Comparison of ENCODE assay signal across 1 cellular context in the genomic region with DNA sequence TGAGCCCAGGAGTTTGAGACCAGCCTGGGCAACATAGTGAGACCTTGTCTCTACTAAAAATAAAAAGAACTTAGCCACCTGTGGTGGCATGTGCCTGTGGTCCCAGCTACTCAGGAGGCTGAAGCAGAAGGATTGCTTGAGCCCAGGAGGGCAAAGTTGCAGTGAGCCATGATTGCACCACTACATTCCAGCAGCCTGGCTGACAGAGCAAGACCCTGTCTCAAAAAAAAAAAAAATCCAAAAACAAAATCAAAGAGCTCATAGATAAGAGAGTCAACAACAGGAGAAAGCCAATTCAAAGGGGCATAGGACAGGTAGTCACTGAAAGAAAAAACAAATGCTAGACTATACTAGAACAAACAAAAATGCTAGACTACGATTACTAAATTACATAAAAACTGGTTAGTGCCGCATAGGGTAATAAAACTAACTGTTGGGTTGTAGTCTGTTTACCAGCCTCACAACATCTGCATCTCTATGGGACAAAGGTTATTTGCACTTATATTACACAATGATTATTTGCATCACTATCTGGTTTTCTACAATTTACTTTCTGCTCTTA.
A peak's percentile ranks its signal among the peaks of the same experiment; 100 is the strongest.
TF ChIP-seq lines count a peak whose summit lies in the region.

No MANE protein-coding gene starts in this region.

TF ChIP-seq in HepG2, 621 proteins besides CTCF, POLR2A, EP300 and RAD21 (continued from another document and continues in another):
- TF ChIP-seq, protein P1, sequence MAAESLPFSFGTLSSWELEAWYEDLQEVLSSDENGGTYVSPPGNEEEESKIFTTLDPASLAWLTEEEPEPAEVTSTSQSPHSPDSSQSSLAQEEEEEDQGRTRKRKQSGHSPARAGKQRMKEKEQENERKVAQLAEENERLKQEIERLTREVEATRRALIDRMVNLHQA (CRISPR knock-in tag; IDR thresholded peaks at IDR 0.05) = no peak; the same call in 1 of the 2 replicates
- TF ChIP-seq ZNF567 (CRISPR knock-in tag; IDR thresholded peaks at IDR 0.05; ENCODE audit: borderline replicate concordance) (no peak), ZNF773 (CRISPR knock-in tag; IDR thresholded peaks at IDR 0.05; ENCODE audit: borderline replicate concordance) (no peak), ZNF614 (CRISPR knock-in tag; IDR thresholded peaks at IDR 0.05; ENCODE audit: borderline replicate concordance) (peak; percentile 80; the same call in 1 of the 2 replicates), MLLT10 (CRISPR knock-in tag; IDR thresholded peaks at IDR 0.05) (no peak), NAIF1 (CRISPR knock-in tag; IDR thresholded peaks at IDR 0.05; ENCODE audit: borderline replicate concordance) (peak; percentile 74; the same call in 1 of the 2 replicates), CHCHD3 (CRISPR knock-in tag; IDR thresholded peaks at IDR 0.05) (no peak), ZNF260 (CRISPR knock-in tag; IDR thresholded peaks at IDR 0.05; ENCODE audit: borderline replicate concordance, low read depth) (no peak), SAP130 (CRISPR knock-in tag; IDR thresholded peaks at IDR 0.05; ENCODE audit: low read depth) (no peak; the same call in 1 of the 2 replicates), SUZ12 (IDR thresholded peaks at IDR 0.05; ENCODE audit: low read depth, low read length) (no peak), GTF3A (CRISPR knock-in tag; conservative IDR thresholded peaks at IDR 0.05) (no peak), SIN3A (IDR thresholded peaks at IDR 0.05; ENCODE audit: borderline replicate concordance, low read depth, low read length) (no peak), TAF15 (IDR thresholded peaks at IDR 0.05; ENCODE audit: low read depth, low read length, poor library complexity, severe bottlenecking) (no peak), CCDC6 (CRISPR knock-in tag; IDR thresholded peaks at IDR 0.05) (peak; percentile 74; the same call in 1 of the 2 replicates), ZNF788 (CRISPR knock-in tag; IDR thresholded peaks at IDR 0.05; ENCODE audit: borderline replicate concordance) (peak; percentile 59; the same call in 1 of the 2 replicates), CENPX (CRISPR knock-in tag; IDR thresholded peaks at IDR 0.05) (no peak), MTA1 (CRISPR knock-in tag; IDR thresholded peaks at IDR 0.05; ENCODE audit: borderline replicate concordance) (peak; percentile 47; the same call in 1 of the 2 replicates), MIXL1 (CRISPR knock-in tag; IDR thresholded peaks at IDR 0.05) (peak; percentile 73; the same call in 1 of the 2 replicates), TGIF2 (CRISPR knock-in tag; IDR thresholded peaks at IDR 0.05) (no peak; the same call in 1 of the 2 replicates), IRX3 (CRISPR knock-in tag; IDR thresholded peaks at IDR 0.05; ENCODE audit: borderline replicate concordance, low read depth) (no peak), RFX5 (IDR thresholded peaks at IDR 0.05; ENCODE audit: low read depth, low read length) (no peak), ZNF547 (CRISPR knock-in tag; IDR thresholded peaks at IDR 0.05) (no peak), ZNF839 (CRISPR knock-in tag; IDR thresholded peaks at IDR 0.05; ENCODE audit: borderline replicate concordance) (no peak), SKI (IDR thresholded peaks at IDR 0.05; ENCODE audit: partially characterized antibody) (peak; percentile 89)
- TF ChIP-seq, protein P2, sequence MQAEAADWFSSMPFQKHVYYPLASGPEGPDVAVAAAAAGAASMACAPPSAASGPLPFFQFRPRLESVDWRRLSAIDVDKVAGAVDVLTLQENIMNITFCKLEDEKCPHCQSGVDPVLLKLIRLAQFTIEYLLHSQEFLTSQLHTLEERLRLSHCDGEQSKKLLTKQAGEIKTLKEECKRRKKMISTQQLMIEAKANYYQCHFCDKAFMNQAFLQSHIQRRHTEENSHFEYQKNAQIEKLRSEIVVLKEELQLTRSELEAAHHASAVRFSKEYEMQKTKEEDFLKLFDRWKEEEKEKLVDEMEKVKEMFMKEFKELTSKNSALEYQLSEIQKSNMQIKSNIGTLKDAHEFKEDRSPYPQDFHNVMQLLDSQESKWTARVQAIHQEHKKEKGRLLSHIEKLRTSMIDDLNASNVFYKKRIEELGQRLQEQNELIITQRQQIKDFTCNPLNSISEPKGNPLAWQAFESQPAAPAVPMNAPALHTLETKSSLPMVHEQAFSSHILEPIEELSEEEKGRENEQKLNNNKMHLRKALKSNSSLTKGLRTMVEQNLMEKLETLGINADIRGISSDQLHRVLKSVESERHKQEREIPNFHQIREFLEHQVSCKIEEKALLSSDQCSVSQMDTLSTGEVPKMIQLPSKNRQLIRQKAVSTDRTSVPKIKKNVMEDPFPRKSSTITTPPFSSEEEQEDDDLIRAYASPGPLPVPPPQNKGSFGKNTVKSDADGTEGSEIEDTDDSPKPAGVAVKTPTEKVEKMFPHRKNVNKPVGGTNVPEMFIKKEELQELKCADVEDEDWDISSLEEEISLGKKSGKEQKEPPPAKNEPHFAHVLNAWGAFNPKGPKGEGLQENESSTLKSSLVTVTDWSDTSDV (CRISPR knock-in tag; IDR thresholded peaks at IDR 0.05) = no peak
- TF ChIP-seq, protein P3, sequence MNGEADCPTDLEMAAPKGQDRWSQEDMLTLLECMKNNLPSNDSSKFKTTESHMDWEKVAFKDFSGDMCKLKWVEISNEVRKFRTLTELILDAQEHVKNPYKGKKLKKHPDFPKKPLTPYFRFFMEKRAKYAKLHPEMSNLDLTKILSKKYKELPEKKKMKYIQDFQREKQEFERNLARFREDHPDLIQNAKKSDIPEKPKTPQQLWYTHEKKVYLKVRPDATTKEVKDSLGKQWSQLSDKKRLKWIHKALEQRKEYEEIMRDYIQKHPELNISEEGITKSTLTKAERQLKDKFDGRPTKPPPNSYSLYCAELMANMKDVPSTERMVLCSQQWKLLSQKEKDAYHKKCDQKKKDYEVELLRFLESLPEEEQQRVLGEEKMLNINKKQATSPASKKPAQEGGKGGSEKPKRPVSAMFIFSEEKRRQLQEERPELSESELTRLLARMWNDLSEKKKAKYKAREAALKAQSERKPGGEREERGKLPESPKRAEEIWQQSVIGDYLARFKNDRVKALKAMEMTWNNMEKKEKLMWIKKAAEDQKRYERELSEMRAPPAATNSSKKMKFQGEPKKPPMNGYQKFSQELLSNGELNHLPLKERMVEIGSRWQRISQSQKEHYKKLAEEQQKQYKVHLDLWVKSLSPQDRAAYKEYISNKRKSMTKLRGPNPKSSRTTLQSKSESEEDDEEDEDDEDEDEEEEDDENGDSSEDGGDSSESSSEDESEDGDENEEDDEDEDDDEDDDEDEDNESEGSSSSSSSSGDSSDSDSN (CRISPR knock-in tag; IDR thresholded peaks at IDR 0.05) = no peak
- TF ChIP-seq, protein P4, sequence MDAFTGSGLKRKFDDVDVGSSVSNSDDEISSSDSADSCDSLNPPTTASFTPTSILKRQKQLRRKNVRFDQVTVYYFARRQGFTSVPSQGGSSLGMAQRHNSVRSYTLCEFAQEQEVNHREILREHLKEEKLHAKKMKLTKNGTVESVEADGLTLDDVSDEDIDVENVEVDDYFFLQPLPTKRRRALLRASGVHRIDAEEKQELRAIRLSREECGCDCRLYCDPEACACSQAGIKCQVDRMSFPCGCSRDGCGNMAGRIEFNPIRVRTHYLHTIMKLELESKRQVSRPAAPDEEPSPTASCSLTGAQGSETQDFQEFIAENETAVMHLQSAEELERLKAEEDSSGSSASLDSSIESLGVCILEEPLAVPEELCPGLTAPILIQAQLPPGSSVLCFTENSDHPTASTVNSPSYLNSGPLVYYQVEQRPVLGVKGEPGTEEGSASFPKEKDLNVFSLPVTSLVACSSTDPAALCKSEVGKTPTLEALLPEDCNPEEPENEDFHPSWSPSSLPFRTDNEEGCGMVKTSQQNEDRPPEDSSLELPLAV (CRISPR knock-in tag; conservative IDR thresholded peaks at IDR 0.05; ENCODE audit: low read depth) = no peak
- TF ChIP-seq, protein P5, sequence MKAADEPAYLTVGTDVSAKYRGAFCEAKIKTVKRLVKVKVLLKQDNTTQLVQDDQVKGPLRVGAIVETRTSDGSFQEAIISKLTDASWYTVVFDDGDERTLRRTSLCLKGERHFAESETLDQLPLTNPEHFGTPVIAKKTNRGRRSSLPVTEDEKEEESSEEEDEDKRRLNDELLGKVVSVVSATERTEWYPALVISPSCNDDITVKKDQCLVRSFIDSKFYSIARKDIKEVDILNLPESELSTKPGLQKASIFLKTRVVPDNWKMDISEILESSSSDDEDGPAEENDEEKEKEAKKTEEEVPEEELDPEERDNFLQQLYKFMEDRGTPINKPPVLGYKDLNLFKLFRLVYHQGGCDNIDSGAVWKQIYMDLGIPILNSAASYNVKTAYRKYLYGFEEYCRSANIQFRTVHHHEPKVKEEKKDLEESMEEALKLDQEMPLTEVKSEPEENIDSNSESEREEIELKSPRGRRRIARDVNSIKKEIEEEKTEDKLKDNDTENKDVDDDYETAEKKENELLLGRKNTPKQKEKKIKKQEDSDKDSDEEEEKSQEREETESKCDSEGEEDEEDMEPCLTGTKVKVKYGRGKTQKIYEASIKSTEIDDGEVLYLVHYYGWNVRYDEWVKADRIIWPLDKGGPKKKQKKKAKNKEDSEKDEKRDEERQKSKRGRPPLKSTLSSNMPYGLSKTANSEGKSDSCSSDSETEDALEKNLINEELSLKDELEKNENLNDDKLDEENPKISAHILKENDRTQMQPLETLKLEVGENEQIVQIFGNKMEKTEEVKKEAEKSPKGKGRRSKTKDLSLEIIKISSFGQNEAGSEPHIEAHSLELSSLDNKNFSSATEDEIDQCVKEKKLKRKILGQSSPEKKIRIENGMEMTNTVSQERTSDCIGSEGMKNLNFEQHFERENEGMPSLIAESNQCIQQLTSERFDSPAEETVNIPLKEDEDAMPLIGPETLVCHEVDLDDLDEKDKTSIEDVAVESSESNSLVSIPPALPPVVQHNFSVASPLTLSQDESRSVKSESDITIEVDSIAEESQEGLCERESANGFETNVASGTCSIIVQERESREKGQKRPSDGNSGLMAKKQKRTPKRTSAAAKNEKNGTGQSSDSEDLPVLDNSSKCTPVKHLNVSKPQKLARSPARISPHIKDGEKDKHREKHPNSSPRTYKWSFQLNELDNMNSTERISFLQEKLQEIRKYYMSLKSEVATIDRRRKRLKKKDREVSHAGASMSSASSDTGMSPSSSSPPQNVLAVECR (CRISPR knock-in tag; IDR thresholded peaks at IDR 0.05; ENCODE audit: borderline replicate concordance) = peak; percentile 34; the same call in 1 of the 2 replicates
- TF ChIP-seq, protein P6, sequence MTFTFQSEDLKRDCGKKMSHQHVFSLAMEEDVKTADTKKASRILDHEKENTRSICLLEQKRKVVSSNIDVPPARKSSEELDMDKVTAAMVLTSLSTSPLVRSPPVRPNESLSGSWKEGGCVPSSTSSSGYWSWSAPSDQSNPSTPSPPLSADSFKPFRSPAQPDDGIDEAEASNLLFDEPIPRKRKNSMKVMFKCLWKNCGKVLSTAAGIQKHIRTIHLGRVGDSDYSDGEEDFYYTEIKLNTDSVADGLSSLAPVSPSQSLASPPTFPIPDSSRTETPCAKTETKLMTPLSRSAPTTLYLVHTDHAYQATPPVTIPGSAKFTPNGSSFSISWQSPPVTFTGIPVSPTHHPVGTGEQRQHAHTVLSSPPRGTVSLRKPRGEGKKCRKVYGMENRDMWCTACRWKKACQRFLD (CRISPR knock-in tag; IDR thresholded peaks at IDR 0.05; ENCODE audit: borderline replicate concordance) = no peak
- TF ChIP-seq, protein P7, sequence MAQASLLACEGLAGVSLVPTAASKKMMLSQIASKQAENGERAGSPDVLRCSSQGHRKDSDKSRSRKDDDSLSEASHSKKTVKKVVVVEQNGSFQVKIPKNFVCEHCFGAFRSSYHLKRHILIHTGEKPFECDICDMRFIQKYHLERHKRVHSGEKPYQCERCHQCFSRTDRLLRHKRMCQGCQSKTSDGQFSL (CRISPR knock-in tag; IDR thresholded peaks at IDR 0.05) = no peak
- TF ChIP-seq, protein P8, sequence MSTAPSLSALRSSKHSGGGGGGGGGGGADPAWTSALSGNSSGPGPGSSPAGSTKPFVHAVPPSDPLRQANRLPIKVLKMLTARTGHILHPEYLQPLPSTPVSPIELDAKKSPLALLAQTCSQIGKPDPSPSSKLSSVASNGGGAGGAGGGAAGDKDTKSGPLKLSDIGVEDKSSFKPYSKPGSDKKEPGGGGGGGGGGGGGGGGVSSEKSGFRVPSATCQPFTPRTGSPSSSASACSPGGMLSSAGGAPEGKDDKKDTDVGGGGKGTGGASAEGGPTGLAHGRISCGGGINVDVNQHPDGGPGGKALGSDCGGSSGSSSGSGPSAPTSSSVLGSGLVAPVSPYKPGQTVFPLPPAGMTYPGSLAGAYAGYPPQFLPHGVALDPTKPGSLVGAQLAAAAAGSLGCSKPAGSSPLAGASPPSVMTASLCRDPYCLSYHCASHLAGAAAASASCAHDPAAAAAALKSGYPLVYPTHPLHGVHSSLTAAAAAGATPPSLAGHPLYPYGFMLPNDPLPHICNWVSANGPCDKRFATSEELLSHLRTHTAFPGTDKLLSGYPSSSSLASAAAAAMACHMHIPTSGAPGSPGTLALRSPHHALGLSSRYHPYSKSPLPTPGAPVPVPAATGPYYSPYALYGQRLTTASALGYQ (CRISPR knock-in tag; IDR thresholded peaks at IDR 0.05) = peak; percentile 83
- TF ChIP-seq, protein P9, sequence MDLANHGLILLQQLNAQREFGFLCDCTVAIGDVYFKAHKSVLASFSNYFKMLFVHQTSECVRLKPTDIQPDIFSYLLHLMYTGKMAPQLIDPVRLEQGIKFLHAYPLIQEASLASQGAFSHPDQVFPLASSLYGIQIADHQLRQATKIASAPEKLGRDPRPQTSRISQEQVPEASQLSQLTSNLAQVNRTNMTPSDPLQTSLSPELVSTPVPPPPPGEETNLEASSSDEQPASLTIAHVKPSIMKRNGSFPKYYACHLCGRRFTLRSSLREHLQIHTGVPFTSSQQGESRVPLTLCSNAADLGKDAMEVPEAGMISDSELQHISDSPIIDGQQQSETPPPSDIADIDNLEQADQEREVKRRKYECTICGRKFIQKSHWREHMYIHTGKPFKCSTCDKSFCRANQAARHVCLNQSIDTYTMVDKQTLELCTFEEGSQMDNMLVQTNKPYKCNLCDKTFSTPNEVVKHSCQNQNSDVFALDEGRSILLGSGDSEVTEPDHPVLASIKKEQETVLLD (CRISPR knock-in tag; IDR thresholded peaks at IDR 0.05; ENCODE audit: low read depth) = no peak
- TF ChIP-seq, protein P10, sequence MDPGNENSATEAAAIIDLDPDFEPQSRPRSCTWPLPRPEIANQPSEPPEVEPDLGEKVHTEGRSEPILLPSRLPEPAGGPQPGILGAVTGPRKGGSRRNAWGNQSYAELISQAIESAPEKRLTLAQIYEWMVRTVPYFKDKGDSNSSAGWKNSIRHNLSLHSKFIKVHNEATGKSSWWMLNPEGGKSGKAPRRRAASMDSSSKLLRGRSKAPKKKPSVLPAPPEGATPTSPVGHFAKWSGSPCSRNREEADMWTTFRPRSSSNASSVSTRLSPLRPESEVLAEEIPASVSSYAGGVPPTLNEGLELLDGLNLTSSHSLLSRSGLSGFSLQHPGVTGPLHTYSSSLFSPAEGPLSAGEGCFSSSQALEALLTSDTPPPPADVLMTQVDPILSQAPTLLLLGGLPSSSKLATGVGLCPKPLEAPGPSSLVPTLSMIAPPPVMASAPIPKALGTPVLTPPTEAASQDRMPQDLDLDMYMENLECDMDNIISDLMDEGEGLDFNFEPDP (CRISPR knock-in tag; conservative IDR thresholded peaks at IDR 0.05) = no peak
- TF ChIP-seq, protein P11, sequence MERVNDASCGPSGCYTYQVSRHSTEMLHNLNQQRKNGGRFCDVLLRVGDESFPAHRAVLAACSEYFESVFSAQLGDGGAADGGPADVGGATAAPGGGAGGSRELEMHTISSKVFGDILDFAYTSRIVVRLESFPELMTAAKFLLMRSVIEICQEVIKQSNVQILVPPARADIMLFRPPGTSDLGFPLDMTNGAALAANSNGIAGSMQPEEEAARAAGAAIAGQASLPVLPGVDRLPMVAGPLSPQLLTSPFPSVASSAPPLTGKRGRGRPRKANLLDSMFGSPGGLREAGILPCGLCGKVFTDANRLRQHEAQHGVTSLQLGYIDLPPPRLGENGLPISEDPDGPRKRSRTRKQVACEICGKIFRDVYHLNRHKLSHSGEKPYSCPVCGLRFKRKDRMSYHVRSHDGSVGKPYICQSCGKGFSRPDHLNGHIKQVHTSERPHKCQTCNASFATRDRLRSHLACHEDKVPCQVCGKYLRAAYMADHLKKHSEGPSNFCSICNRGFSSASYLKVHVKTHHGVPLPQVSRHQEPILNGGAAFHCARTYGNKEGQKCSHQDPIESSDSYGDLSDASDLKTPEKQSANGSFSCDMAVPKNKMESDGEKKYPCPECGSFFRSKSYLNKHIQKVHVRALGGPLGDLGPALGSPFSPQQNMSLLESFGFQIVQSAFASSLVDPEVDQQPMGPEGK (CRISPR knock-in tag; IDR thresholded peaks at IDR 0.05) = peak; percentile 41; the same call in 1 of the 2 replicates
